Comparison of ENCODE assay signal across 1 cellular context in genomic region chr2:179560257-179560735, GRCh38.
TF ChIP-seq lines count a peak whose summit lies in the region.

No MANE protein-coding gene starts in this region.

TF ChIP-seq in IMR-90, 13 proteins besides CTCF, POLR2A, EP300 and RAD21 (continued from another document):
- no peak for TF ChIP-seq NFE2L2 (IDR thresholded peaks at IDR 0.05; ENCODE audit: low read depth, low read length)
